Comparison of ENCODE assay signal across 8 cellular contexts in the genomic region with DNA sequence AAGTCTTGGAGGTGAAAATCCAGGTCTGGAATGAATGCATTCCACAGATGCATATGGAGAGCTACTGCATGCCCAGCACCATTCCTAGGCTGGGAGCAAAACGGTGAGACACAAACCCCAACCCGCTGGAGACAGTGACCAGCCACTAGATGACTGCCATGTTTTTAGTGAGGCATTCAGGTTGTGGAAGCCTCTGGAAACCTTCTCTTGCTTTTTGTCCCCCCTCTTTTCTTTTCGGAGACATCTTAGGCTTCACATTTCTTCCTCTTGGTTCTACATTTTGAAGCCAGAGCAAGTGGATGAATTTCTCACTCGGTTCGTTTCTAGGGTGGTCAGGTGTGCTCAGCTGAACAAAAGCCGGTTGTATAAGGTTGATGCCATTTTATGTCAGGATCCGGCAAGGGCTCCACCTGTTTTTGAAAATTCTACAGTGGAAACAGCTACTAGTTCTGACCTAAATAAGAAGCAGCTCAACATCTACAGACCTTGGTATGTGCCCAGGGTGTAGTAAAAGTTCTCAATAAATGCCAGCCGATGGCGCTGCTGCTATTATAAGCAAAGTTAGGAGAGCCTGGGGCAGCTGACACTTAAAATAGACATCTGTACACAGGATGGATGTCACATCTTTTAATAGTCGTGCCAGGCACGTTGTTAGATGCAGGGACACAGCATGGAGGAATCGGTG. TPM values are rescaled to one million over a fixed set of nuclear protein-coding genes. Genes with fewer than 3 reads are reported as not detected.
A peak's percentile ranks its signal among the peaks of the same experiment; 100 is the strongest.
DNase-seq lines count a peak whose midpoint lies in the region; ATAC-seq, FAIRE-seq and TF ChIP-seq lines count a peak whose summit lies in the region.

No MANE protein-coding gene starts in this region.

- POLR2A ChIA-PET in endothelial cell of umbilical vein (lab: Charles Lee): no interaction called here
- POLR2A ChIA-PET in naive thymus-derived CD4-positive, alpha-beta T cell (lab: Charles Lee): interaction anchor here (0.6 to 5.6 kb wide), 7 partner anchors 12 to 612 kb away, joined by 3 to 40 read pairs (median 4); partner anchors contain the start of genes CINP, MOK and TECPR2

- no peaks in the 10 kb centered on the region for H4K20me1 ChIP-seq in endothelial cell of umbilical vein (replicated peaks; ENCODE audit: control insufficient read depth, extremely low read depth, insufficient read depth, low read length)

- H3K4me1 ChIP-seq in endothelial cell of umbilical vein (ENCODE audit: control insufficient read depth, extremely low read depth, insufficient read depth, low read length): peaks cover 25% of the 10 kb centered on the region
- peaks cover 37 to 43% of the 10 kb centered on the region in 2 donors for H3K4me1 ChIP-seq in naive thymus-derived CD4-positive, alpha-beta T cell (ENCODE audit: control insufficient read depth in 2 of 2, insufficient read depth in 2 of 2, low read length in 2 of 2)

- no peak for TF ChIP-seq POLR2A in endothelial cell of umbilical vein (IDR thresholded peaks at IDR 0.05; ENCODE audit: low read depth, low read length)

- H3K9me3 Mint-ChIP-seq in naive thymus-derived CD4-positive, alpha-beta T cell: peaks cover 0 to 16% (median 0%) of the 10 kb centered on the region in 11 donors

- peaks cover 34 to 81% (median 66%) of the 10 kb centered on the region in 7 donors for H3K4me1 Mint-ChIP-seq in naive thymus-derived CD4-positive, alpha-beta T cell

- dilution Hi-C loops in endothelial cell of umbilical vein (cut with MboI; ENCODE audit: extremely low pct_ligation_motif_present, low sequenced_read_pairs): no loop called here

- ATAC-seq in naive thymus-derived CD4-positive, alpha-beta T cell: no peak
- no peak for ATAC-seq in GM21723 (IDR thresholded peaks at IDR 0.05; ENCODE audit: unreplicated experiment)
- no peak for ATAC-seq in HG03432 (IDR thresholded peaks at IDR 0.05; ENCODE audit: unreplicated experiment)

- H3K9ac ChIP-seq in endothelial cell of umbilical vein (replicated peaks; ENCODE audit: extremely low read depth, insufficient read depth, low read length): peak overlapping the region; percentile 4

- H3K36me3 ChIP-seq in endothelial cell of umbilical vein (ENCODE audit: control insufficient read depth in 2 of 2, extremely low read depth in 1 of 2, insufficient read depth in 2 of 2, low read length in 2 of 2): no peaks in the 10 kb centered on the region
- H3K36me3 ChIP-seq in naive thymus-derived CD4-positive, alpha-beta T cell (ENCODE audit: control insufficient read depth in 2 of 3, insufficient read depth in 3 of 3, low read length in 3 of 3): peaks cover 0 to 5% (median 3%) of the 10 kb centered on the region in 3 experiments

- H3K4me2 ChIP-seq in endothelial cell of umbilical vein (ENCODE audit: insufficient read depth, low read length): peak overlapping the region; percentile 29

- intact Hi-C loops in endothelial cell of umbilical vein (cut with micrococcal nuclease): loop anchor here (2.0 to 10.0 kb wide), 2 partner anchors 357 to 553 kb away; partner anchors contain the start of gene PPP2R5C
- intact Hi-C loops in naive thymus-derived CD4-positive, alpha-beta T cell (cut with micrococcal nuclease): loop anchor here (1.0 to 5.0 kb wide), 8 partner anchors 13 to 610 kb away; partner anchors contain the start of genes MOK (in 2 of the 2), RCOR1 (in 2 of the 2), TRAF3 (in 2 of the 2) and ANKRD9 (in 1 of the 2)

- no peaks in the 10 kb centered on the region for H3K9me3 ChIP-seq in endothelial cell of umbilical vein (replicated peaks; ENCODE audit: control insufficient read depth, insufficient read depth, low read length)
- no peaks in the 10 kb centered on the region for H3K9me3 ChIP-seq in naive thymus-derived CD4-positive, alpha-beta T cell (ENCODE audit: control insufficient read depth in 2 of 3, low read length in 3 of 3)

- peak; percentile 52 for DNase-seq in ELR (ENCODE audit: low read depth)
- DNase-seq in LNCaP clone FGC (ENCODE audit: low read depth): no peak
- DNase-seq in SW480 (ENCODE audit: low spot score): peak; percentile 62
- DNase-seq in endothelial cell of umbilical vein (ENCODE audit: low read depth, low spot score): peak; percentile 39
- DNase-seq in naive thymus-derived CD4-positive, alpha-beta T cell: peak in 5 of 9 donors; percentile 10 to 33 (median 17)
- DNase-seq in 8988T: no peak

- no TSS peak for BruUV-seq in endothelial cell of umbilical vein (replicated peaks; lab: Mats Ljungman, UMichigan)

- H3K79me2 ChIP-seq in endothelial cell of umbilical vein (ENCODE audit: control insufficient read depth, insufficient read depth, low read length): peaks cover 5% of the 10 kb centered on the region

- H3K9me1 ChIP-seq in endothelial cell of umbilical vein (replicated peaks; ENCODE audit: control insufficient read depth, extremely low read depth, insufficient read depth, low read length): no peaks in the 10 kb centered on the region

- H3K36me3 Mint-ChIP-seq in naive thymus-derived CD4-positive, alpha-beta T cell: no peaks in the 10 kb centered on the region

- peak; percentile 27; the same call in 1 of the 2 replicates for TF ChIP-seq CTCF in LNCaP clone FGC (IDR thresholded peaks at IDR 0.05; ENCODE audit: control insufficient read depth, extremely low read depth, insufficient read depth)
- TF ChIP-seq CTCF in endothelial cell of umbilical vein (IDR thresholded peaks at IDR 0.05; ENCODE audit: extremely low read depth in 1 of 2, insufficient read depth in 1 of 2, low read depth in 1 of 2, low read length in 2 of 2): peak in 1 of 2 donors; percentile 4

- no peak overlapping the region for H3K27ac ChIP-seq in endothelial cell of umbilical vein (ENCODE audit: insufficient read depth, low read depth, low read length)
- peak overlapping the region; percentile 35 for H3K27ac ChIP-seq in naive thymus-derived CD4-positive, alpha-beta T cell (ENCODE audit: low read depth, low read length)

- peak overlapping the region; percentile 53 for H3K4me3 ChIP-seq in LNCaP clone FGC (ENCODE audit: low read depth, low read length)
- H3K4me3 ChIP-seq in endothelial cell of umbilical vein (replicated peaks in 1 of 3; ENCODE audit: insufficient read depth in 1 of 3, low read depth in 1 of 3, low read length in 3 of 3): peak overlapping the region; percentile 9 to 54 (median 24)
- H3K4me3 ChIP-seq in naive thymus-derived CD4-positive, alpha-beta T cell (ENCODE audit: low read length): peak overlapping the region; percentile 84

- no peaks in the 10 kb centered on the region for H3K27me3 ChIP-seq in endothelial cell of umbilical vein (ENCODE audit: control insufficient read depth in 2 of 2, insufficient read depth in 2 of 2, low read length in 2 of 2)
- no peaks in the 10 kb centered on the region for H3K27me3 ChIP-seq in naive thymus-derived CD4-positive, alpha-beta T cell (ENCODE audit: control insufficient read depth in 2 of 2, insufficient read depth in 2 of 2, low read length in 2 of 2)

- CTCF ChIA-PET in endothelial cell of umbilical vein (lab: Charles Lee): interaction anchor here (0.6 to 2.3 kb wide), 18 partner anchors 13 to 265 kb away, joined by 3 to 10 read pairs (median 4); partner anchors contain the start of genes ANKRD9 and MOK
- CTCF ChIA-PET in naive thymus-derived CD4-positive, alpha-beta T cell (lab: Charles Lee): interaction anchor here (0.5 to 1.6 kb wide), 5 partner anchors 22 to 368 kb away, joined by 3 to 5 read pairs (median 3); no protein-coding TSS in a partner anchor

- peak; percentile 15 for FAIRE-seq in endothelial cell of umbilical vein (lab: Jason Lieb, UNC)

- H2AFZ ChIP-seq in endothelial cell of umbilical vein (ENCODE audit: low read depth, low read length): peak overlapping the region; percentile 91

- H3K4me3 Mint-ChIP-seq in naive thymus-derived CD4-positive, alpha-beta T cell: peak overlapping the region; percentile 91 to 99 (median 97)

- peaks cover 0 to 6% (median 0%) of the 10 kb centered on the region in 5 donors for H3K27me3 Mint-ChIP-seq in naive thymus-derived CD4-positive, alpha-beta T cell

- peak overlapping the region; percentile 95 to 99 (median 98) for H3K27ac Mint-ChIP-seq in naive thymus-derived CD4-positive, alpha-beta T cell

RNA-seq across cellular contexts. Expression of gene ZNF839, which starts 1.8 kb away (rescaled TPM):
- 12.5 TPM in 2 replicates for total RNA-seq in endothelial cell of umbilical vein
- 8.5 and 9.8 TPM in 2 replicates for polyA plus RNA-seq in endothelial cell of umbilical vein
- polyA plus RNA-seq in endothelial cell of umbilical vein (2011; cell fraction: cytosol; rRNA removed): 6.2 and 7.3 TPM in 2 replicates
- polyA plus RNA-seq in endothelial cell of umbilical vein (2011; cell fraction: nucleus; rRNA removed): 39.0 and 41.4 TPM in 2 replicates
- polyA plus RNA-seq in endothelial cell of umbilical vein (2012): 4.2 and 4.6 TPM in 2 replicates
- polyA minus RNA-seq in endothelial cell of umbilical vein: 7.1 and 7.3 TPM in 2 replicates
- polyA minus RNA-seq in endothelial cell of umbilical vein (2011; cell fraction: cytosol; rRNA and poly(A)+ RNA removed): 12.1 TPM
- polyA minus RNA-seq in endothelial cell of umbilical vein (2011; cell fraction: nucleus; rRNA and poly(A)+ RNA removed): 10.3 and 10.9 TPM in 2 replicates
- total RNA-seq in naive thymus-derived CD4-positive, alpha-beta T cell: 10 to 100 TPM; 15.2 to 24.9 (median 22.4) TPM
- 10 to 100 TPM in 1 of 2 donors, 1 to 10 TPM in 1; 5.9 to 10.1 TPM for polyA plus RNA-seq in naive thymus-derived CD4-positive, alpha-beta T cell

RNA-seq across cellular contexts. Expression of gene MOK, which starts 12.7 kb away (rescaled TPM):
- total RNA-seq in endothelial cell of umbilical vein: 6.1 and 6.4 TPM in 2 replicates
- polyA plus RNA-seq in endothelial cell of umbilical vein: 7.2 and 8.6 TPM in 2 replicates
- 5.4 and 5.5 TPM in 2 replicates for polyA plus RNA-seq in endothelial cell of umbilical vein (2011; cell fraction: cytosol; rRNA removed)
- polyA plus RNA-seq in endothelial cell of umbilical vein (2011; cell fraction: nucleus; rRNA removed): 30.9 TPM in 2 replicates
- polyA plus RNA-seq in endothelial cell of umbilical vein (2012): 2.7 and 4.3 TPM in 2 replicates
- polyA minus RNA-seq in endothelial cell of umbilical vein: 5.9 and 7.3 TPM in 2 replicates
- 1.1 TPM for polyA minus RNA-seq in endothelial cell of umbilical vein (2011; cell fraction: cytosol; rRNA and poly(A)+ RNA removed)
- 10.8 and 12.0 TPM in 2 replicates for polyA minus RNA-seq in endothelial cell of umbilical vein (2011; cell fraction: nucleus; rRNA and poly(A)+ RNA removed)
- total RNA-seq in naive thymus-derived CD4-positive, alpha-beta T cell: 1 to 10 TPM; 1.3 to 3.5 (median 1.9) TPM
- 1 to 10 TPM; 1.6 to 1.9 TPM for polyA plus RNA-seq in naive thymus-derived CD4-positive, alpha-beta T cell

RNA-seq across cellular contexts. Expression of gene CINP, which starts 45.0 kb away (rescaled TPM):
- total RNA-seq in endothelial cell of umbilical vein: 42.1 and 44.0 TPM in 2 replicates
- 73.3 and 79.1 TPM in 2 replicates for polyA plus RNA-seq in endothelial cell of umbilical vein
- polyA plus RNA-seq in endothelial cell of umbilical vein (2011; cell fraction: cytosol; rRNA removed): 54.9 and 58.6 TPM in 2 replicates
- 22.6 and 23.5 TPM in 2 replicates for polyA plus RNA-seq in endothelial cell of umbilical vein (2011; cell fraction: nucleus; rRNA removed)
- polyA plus RNA-seq in endothelial cell of umbilical vein (2012): 36.6 and 48.0 TPM in 2 replicates
- polyA minus RNA-seq in endothelial cell of umbilical vein: 23.1 and 35.2 TPM in 2 replicates
- polyA minus RNA-seq in endothelial cell of umbilical vein (2011; cell fraction: cytosol; rRNA and poly(A)+ RNA removed): 29.0 TPM
- polyA minus RNA-seq in endothelial cell of umbilical vein (2011; cell fraction: nucleus; rRNA and poly(A)+ RNA removed): 8.7 and 16.1 TPM in 2 replicates
- 10 to 100 TPM; 16.8 to 34.4 (median 31.8) TPM for total RNA-seq in naive thymus-derived CD4-positive, alpha-beta T cell
- 10 to 100 TPM; 43.7 to 57.2 TPM for polyA plus RNA-seq in naive thymus-derived CD4-positive, alpha-beta T cell

RNA-seq across cellular contexts. Expression of gene TECPR2, which starts 45.0 kb away (rescaled TPM):
- total RNA-seq in endothelial cell of umbilical vein: 21.5 TPM in 2 replicates
- 8.9 and 9.4 TPM in 2 replicates for polyA plus RNA-seq in endothelial cell of umbilical vein
- polyA plus RNA-seq in endothelial cell of umbilical vein (2011; cell fraction: cytosol; rRNA removed): 8.3 and 8.5 TPM in 2 replicates
- 15.8 and 17.3 TPM in 2 replicates for polyA plus RNA-seq in endothelial cell of umbilical vein (2011; cell fraction: nucleus; rRNA removed)
- 12.1 and 12.8 TPM in 2 replicates for polyA plus RNA-seq in endothelial cell of umbilical vein (2012)
- 19.0 and 27.6 TPM in 2 replicates for polyA minus RNA-seq in endothelial cell of umbilical vein
- polyA minus RNA-seq in endothelial cell of umbilical vein (2011; cell fraction: cytosol; rRNA and poly(A)+ RNA removed): 7.3 TPM
- 14.0 and 20.9 TPM in 2 replicates for polyA minus RNA-seq in endothelial cell of umbilical vein (2011; cell fraction: nucleus; rRNA and poly(A)+ RNA removed)
- 10 to 100 TPM in 3 of 5 experiments, 1 to 10 TPM in 2; 8.7 to 12.9 (median 11.4) TPM for total RNA-seq in naive thymus-derived CD4-positive, alpha-beta T cell
- 1 to 10 TPM; 5.2 to 6.7 TPM for polyA plus RNA-seq in naive thymus-derived CD4-positive, alpha-beta T cell

Comparison
In these comparisons a context has a peak if more than half of its experiments do, and no peak if none do; other contexts are left out.
1. DNase-seq: peak in ELR (single experiment), SW480 (single experiment), endothelial cell of umbilical vein (single experiment) and naive thymus-derived CD4-positive, alpha-beta T cell (5 of 9); none in LNCaP clone FGC (single experiment) and 8988T (single experiment).
2. H3K4me3 ChIP-seq: peak in every context shown above with its lines; median percentile 84 in naive thymus-derived CD4-positive, alpha-beta T cell; 53 in LNCaP clone FGC; 24 in endothelial cell of umbilical vein.